Comparison of ENCODE assay signal across 8 cellular contexts in the genomic region with DNA sequence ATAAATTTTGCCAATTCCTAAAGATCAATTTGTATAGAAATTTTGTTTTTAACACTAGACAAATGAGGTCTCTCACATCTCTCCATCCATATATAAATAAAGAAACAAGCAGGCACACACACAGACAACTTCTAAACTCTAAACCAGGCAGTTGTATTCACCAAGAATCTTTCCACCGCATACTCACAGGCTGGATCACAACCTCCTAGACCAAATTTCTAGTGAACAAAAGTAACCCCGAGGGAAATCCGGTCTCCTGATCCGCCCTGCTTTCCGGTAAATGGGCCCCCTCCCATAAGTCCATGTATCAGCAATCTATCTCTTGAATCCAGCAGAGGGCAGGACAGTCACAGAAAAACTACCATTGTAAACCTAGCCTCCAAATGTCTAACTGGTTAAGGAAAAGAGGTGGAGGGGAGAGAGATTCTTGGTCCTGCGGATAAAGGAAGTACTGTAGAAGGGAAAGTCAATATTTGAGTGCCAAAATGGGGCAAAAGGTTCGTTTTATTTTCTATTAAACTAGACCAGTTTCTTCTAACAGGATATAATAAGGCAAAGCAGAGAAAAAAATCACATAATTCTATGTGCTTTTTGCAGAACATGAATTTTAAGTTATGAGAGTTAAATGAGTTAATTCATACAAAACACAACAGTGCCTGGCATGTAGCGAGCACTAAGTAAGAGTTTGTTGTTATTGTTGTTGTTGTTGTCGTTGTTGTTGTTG. TPM values are rescaled to one million over a fixed set of nuclear protein-coding genes. Genes with fewer than 3 reads are reported as not detected.
DNase-seq lines count a peak whose midpoint lies in the region; ATAC-seq and TF ChIP-seq lines count a peak whose summit lies in the region.

No MANE protein-coding gene starts in this region.

- ATAC-seq in GM21447 (IDR thresholded peaks at IDR 0.05; ENCODE audit: unreplicated experiment) (peak; percentile 46), omental fat pad (ENCODE audit: low FRiP score) (peak; percentile 77), upper lobe of left lung (ENCODE audit: low FRiP score in 2 of 2) (peak; percentile 82 to 85)

- TF ChIP-seq POLR2A in upper lobe of left lung (IDR thresholded peaks at IDR 0.05), result no peak

- peaks cover 16 to 26% (median 17%) of the 10 kb centered on the region in 4 donors for H3K4me1 ChIP-seq in upper lobe of left lung

- 14 to 19% methylated on average over 9 of the region's 9 CpGs for WGBS in upper lobe of left lung, 2 donors

- H3K36me3 ChIP-seq in MG63 (no peaks in the 10 kb centered on the region; the same call in 1 of the 2 replicates), upper lobe of left lung (no peaks in the 10 kb centered on the region)

- no peaks in the 10 kb centered on the region for H3K27me3 ChIP-seq in MG63
- no peaks in the 10 kb centered on the region for H3K27me3 ChIP-seq in upper lobe of left lung

- H3K27ac ChIP-seq in upper lobe of left lung, result peak overlapping the region in 3 of 4 donors; percentile 33 to 67 (median 62)

- no peak overlapping the region for H3K4me3 ChIP-seq in MG63
- peak overlapping the region in 1 of 4 donors; percentile 7 for H3K4me3 ChIP-seq in upper lobe of left lung

- no peaks in the 10 kb centered on the region for H3K9me3 ChIP-seq in MG63
- no peaks in the 10 kb centered on the region for H3K9me3 ChIP-seq in upper lobe of left lung

- DNase-seq in CMK (ENCODE audit: low read depth), result peak; percentile 54
- DNase-seq in MG63, result peak; percentile 52
- DNase-seq in SIG-M5 (lab: John Stamatoyannopoulos, UW), result peak; percentile 57
- peak; percentile 54 for DNase-seq in activated naive CD4-positive, alpha-beta T cell treated with anti-CD3 and anti-CD28 coated beads, Interleukin-2, amount 50 U/mL, for 16 hours
- peak; percentile 77 for DNase-seq in germinal center (ENCODE audit: low spot score)
- DNase-seq in omental fat pad (ENCODE audit: low spot score), result no peak
- DNase-seq in upper lobe of left lung, result peak in 1 of 2 donors; percentile 54

- TF ChIP-seq CTCF in omental fat pad (IDR thresholded peaks at IDR 0.05) (peak in 1 of 3 donors; percentile 31), upper lobe of left lung (IDR thresholded peaks at IDR 0.05) (peak; percentile 68 to 89 (median 85))

- peak in 2 of 4 donors; percentile 44 to 67 for TF ChIP-seq EP300 in upper lobe of left lung (IDR thresholded peaks at IDR 0.05)

RNA-seq across cellular contexts. Expression of a gene that starts 4.8 kb away (rescaled TPM):
- 26.6 and 27.1 TPM in 2 replicates for total RNA-seq in MG63 (2014; rRNA removed; shearing (Covaris generic); ENCODE audit: low replicate concordance)
- total RNA-seq in omental fat pad (10 to 100 TPM; 14.6 to 23.5 (median 17.2) TPM), upper lobe of left lung (10 to 100 TPM in 4 of 6 donors, 1 to 10 TPM in 2; 7.9 to 19.8 (median 17.2) TPM)

RNA-seq across cellular contexts. Expression of a gene that starts 56.2 kb away (rescaled TPM):
- 152 and 177 TPM in 2 replicates for total RNA-seq in MG63 (2014; rRNA removed; shearing (Covaris generic); ENCODE audit: low replicate concordance)
- 100 to 1,000 TPM in 3 of 4 donors, 10 to 100 TPM in 1; 94.6 to 269 (median 151) TPM for total RNA-seq in omental fat pad
- 100 to 1,000 TPM in 3 of 6 donors, 10 to 100 TPM in 3; 35.6 to 141 (median 94.0) TPM for total RNA-seq in upper lobe of left lung
